ENCODE assay signal across 12 cellular contexts in genomic region chr4:161564230-161564834, GRCh38.
DNase-seq lines count a peak whose midpoint lies in the region; ATAC-seq, FAIRE-seq and TF ChIP-seq lines count a peak whose summit lies in the region.
"Had no signal": no experiment of that assay in that cellular context is flagged by ENCODE, and none has a peak within 500 bp of the region (broad histone marks: within the 10 kb centered on the region; RNA-seq: fewer than 3 reads in every experiment).

No MANE protein-coding gene starts in this region.

- FAIRE-seq in endometrium (lab: Jason Lieb, UNC), result peak; percentile 95

- peak; percentile 48 for TF ChIP-seq CTCF in OCI-LY3 (IDR thresholded peaks at IDR 0.05; ENCODE audit: low read depth, low read length)
- TF ChIP-seq CTCF in testis (IDR thresholded peaks at IDR 0.05), result peak in 1 of 3 experiments; percentile 31

- no peak for TF ChIP-seq POLR2A in testis (IDR thresholded peaks at IDR 0.05)

- intact Hi-C loops in testis (cut with DNase I; ENCODE audit: low total_unique reads), result no loop called here

- H3K4me2 ChIP-seq in OCI-LY3 (ENCODE audit: low read length), result no peak overlapping the region

- H3K27me3 ChIP-seq in OCI-LY3 (ENCODE audit: low read depth, low read length) (no peaks in the 10 kb centered on the region), testis (no peaks in the 10 kb centered on the region)

- H3K4me3 ChIP-seq in OCI-LY3 (ENCODE audit: low read length), result no peak overlapping the region
- no peak overlapping the region for H3K4me3 ChIP-seq in testis

- H3K79me2 ChIP-seq in OCI-LY3 (ENCODE audit: low read length), result no peaks in the 10 kb centered on the region

- H3K36me3 ChIP-seq in OCI-LY3 (replicated peaks; ENCODE audit: low read depth, low read length) (no peaks in the 10 kb centered on the region), testis (ENCODE audit: low read depth, missing control alignments) (no peaks in the 10 kb centered on the region)

- WGBS in testis, 2 donors, result 93 to 95% methylated on average over 1 of the region's 1 CpG

- no peaks in the 10 kb centered on the region for H4K20me1 ChIP-seq in OCI-LY3 (ENCODE audit: insufficient read depth, low read length)

- no peak overlapping the region for H3K9ac ChIP-seq in OCI-LY3 (ENCODE audit: low read length)

- H2AFZ ChIP-seq in OCI-LY3 (ENCODE audit: low read depth, low read length), result no peak overlapping the region

- no peak for ATAC-seq in HG03571 (IDR thresholded peaks at IDR 0.05; ENCODE audit: unreplicated experiment)
- ATAC-seq: naive thymus-derived CD4-positive, alpha-beta T cell had no signal

- H3K9me3 ChIP-seq in OCI-LY3 (ENCODE audit: insufficient read depth, low read length), result no peaks in the 10 kb centered on the region
- no peaks in the 10 kb centered on the region for H3K9me3 ChIP-seq in testis

- H3K4me1 ChIP-seq in OCI-LY3 (ENCODE audit: low read length) (no peaks in the 10 kb centered on the region), testis (no peaks in the 10 kb centered on the region)

- H3K27ac ChIP-seq in OCI-LY3 (ENCODE audit: low read length), result no peak overlapping the region
- no peak overlapping the region for H3K27ac ChIP-seq in caudate nucleus (ENCODE audit: low read depth, low read length)
- no peak overlapping the region for H3K27ac ChIP-seq in testis
- H3K27ac ChIP-seq: HL-60 had no signal

- DNase-seq in NCI-H82 (lab: John Stamatoyannopoulos, UW), result peak; percentile 9
- no peak for DNase-seq in NCI-H82 treated with DMSO at 0.1 percent for 48 hours (lab: John Stamatoyannopoulos, UW; ENCODE audit: unreplicated experiment)
- DNase-seq in renal cortical epithelial cell (ENCODE audit: low read depth), result peak; percentile 39
- DNase-seq in caudate nucleus (lab: John Stamatoyannopoulos, UW), result no peak
- no peak for DNase-seq in testis
- DNase-seq: naive thymus-derived CD4-positive, alpha-beta T cell; NCI-H1930; substantia nigra had no signal

Comparison
In these comparisons a context has a peak if more than half of its experiments do, and no peak if none do; other contexts are left out.
1. DNase-seq: peak in NCI-H82 (single experiment) and renal cortical epithelial cell (single experiment); none in NCI-H82 treated with DMSO at 0.1 percent for 48 hours (single experiment), caudate nucleus (0 of 61) and testis (single experiment).